In genomic region chr9:114505187-114506081, GRCh38 we compare ENCODE assay signal across 1 cellular context.
A peak's percentile ranks its signal among the peaks of the same experiment; 100 is the strongest.
TF ChIP-seq lines count a peak whose summit lies in the region.

Gene WHRN (minus strand): TSS chr9:114505473. CDS start chr9:114504801, 672 bp downstream.

TF ChIP-seq in K562, 482 proteins besides CTCF, POLR2A, EP300 and RAD21 (continued from another document and continues in another):
- no peak for TF ChIP-seq POLR3A (IDR thresholded peaks at IDR 0.05; ENCODE audit: borderline replicate concordance, extremely low read depth, insufficient read depth, insufficient read length)
- TF ChIP-seq ATF1 (CRISPR knock-in tag; IDR thresholded peaks at IDR 0.05), result peak; percentile 47; the same call in 1 of the 2 replicates
- TF ChIP-seq ATF1 (tag; IDR thresholded peaks at IDR 0.05), result no peak
- TF ChIP-seq TBP (optimal IDR thresholded peaks at IDR 0.05; ENCODE audit: low read depth, low read length), result peak; percentile 35
- no peak for TF ChIP-seq CBX3 (IDR thresholded peaks at IDR 0.05; ENCODE audit: borderline replicate concordance in 1 of 2, low read length in 2 of 2)
- TF ChIP-seq RFX1 (IDR thresholded peaks at IDR 0.05), result peak; percentile 95
- TF ChIP-seq ETV5 (CRISPR knock-in tag; IDR thresholded peaks at IDR 0.05; ENCODE audit: low read depth), result no peak
- peak; percentile 28; the same call in 1 of the 2 replicates for TF ChIP-seq TFAP4 (CRISPR knock-in tag; IDR thresholded peaks at IDR 0.05; ENCODE audit: borderline replicate concordance)
- no peak for TF ChIP-seq MYC (IDR thresholded peaks at IDR 0.05; ENCODE audit: low read depth, low read length)
- no peak for TF ChIP-seq MYC (CRISPR knock-in tag; IDR thresholded peaks at IDR 0.05; ENCODE audit: borderline replicate concordance, low read depth)
- TF ChIP-seq RBM14 (IDR thresholded peaks at IDR 0.05; ENCODE audit: borderline replicate concordance, insufficient read depth, low read depth, low read length), result no peak
- TF ChIP-seq HEY1 (CRISPR knock-in tag; IDR thresholded peaks at IDR 0.05; ENCODE audit: borderline replicate concordance), result no peak
- TF ChIP-seq GABPA (tag; conservative IDR thresholded peaks at IDR 0.05; ENCODE audit: low read depth), result peak; percentile 92
- TF ChIP-seq NKRF (IDR thresholded peaks at IDR 0.05; ENCODE audit: borderline replicate concordance), result peak; percentile 41; the same call in 1 of the 2 replicates
- TF ChIP-seq ZNF318 (IDR thresholded peaks at IDR 0.05; ENCODE audit: borderline replicate concordance in 1 of 2, low read depth in 1 of 2), result no peak
- TF ChIP-seq CLOCK (CRISPR knock-in tag; IDR thresholded peaks at IDR 0.05; ENCODE audit: borderline replicate concordance), result no peak
- no peak; the same call in 1 of the 2 replicates for TF ChIP-seq JUND (IDR thresholded peaks at IDR 0.05; ENCODE audit: borderline replicate concordance, low read depth, low read length)
- no peak for TF ChIP-seq JUND (tag; IDR thresholded peaks at IDR 0.05; ENCODE audit: borderline replicate concordance, low read depth, low read length)
- TF ChIP-seq KDM5B (IDR thresholded peaks at IDR 0.05; ENCODE audit: insufficient replicate concordance, low read depth, low read length), result peak; percentile 44
- TF ChIP-seq REST (CRISPR knock-in tag; IDR thresholded peaks at IDR 0.05; ENCODE audit: low read depth), result no peak
- no peak for TF ChIP-seq SMC3 (conservative IDR thresholded peaks at IDR 0.05; ENCODE audit: insufficient read depth, low read depth, low read length)
- TF ChIP-seq SMAD2 (IDR thresholded peaks at IDR 0.05; ENCODE audit: low read depth, low read length), result no peak
- peak; percentile 13; the same call in 1 of the 2 replicates for TF ChIP-seq SMARCA4 (IDR thresholded peaks at IDR 0.05)
- no peak for TF ChIP-seq MCM2 (IDR thresholded peaks at IDR 0.05; ENCODE audit: low read depth)
- TF ChIP-seq ZBTB7A (IDR thresholded peaks at IDR 0.05; ENCODE audit: borderline replicate concordance, control insufficient read depth, low read depth, low read length), result peak; percentile 92; the same call in 1 of the 2 replicates
- TF ChIP-seq ZNF354B (CRISPR knock-in tag; IDR thresholded peaks at IDR 0.05), result no peak
- 0 out of 2 replicates have a peak, but pooled peaks have one; percentile 33 for TF ChIP-seq MAX (CRISPR knock-in tag; IDR thresholded peaks at IDR 0.05)
- no peak for TF ChIP-seq SREBF2 (CRISPR knock-in tag; IDR thresholded peaks at IDR 0.05)
- peak; percentile 47; the same call in 1 of the 2 replicates for TF ChIP-seq SUPT5H (IDR thresholded peaks at IDR 0.05)
- peak; percentile 38 for TF ChIP-seq RBFOX2 (IDR thresholded peaks at IDR 0.05; ENCODE audit: low read depth, low read length)
- peak; percentile 95 for TF ChIP-seq ZKSCAN1 (IDR thresholded peaks at IDR 0.05; ENCODE audit: low read depth, low read length)
- TF ChIP-seq MCM5 (IDR thresholded peaks at IDR 0.05; ENCODE audit: low read depth), result no peak
- TF ChIP-seq SMARCA5 (IDR thresholded peaks at IDR 0.05), result no peak
- TF ChIP-seq HMGN3 (IDR thresholded peaks at IDR 0.05; ENCODE audit: borderline replicate concordance, extremely low read depth, insufficient read length, low read depth, low read length), result no peak
- no peak for TF ChIP-seq ARHGAP35 (IDR thresholded peaks at IDR 0.05; ENCODE audit: partially characterized antibody)
- no peak for TF ChIP-seq ZBTB5 (IDR thresholded peaks at IDR 0.05)
- no peak for TF ChIP-seq ATF3 (IDR thresholded peaks at IDR 0.05)
- TF ChIP-seq ATF3 (CRISPR knock-in tag; conservative IDR thresholded peaks at IDR 0.05), result no peak
- no peak for TF ChIP-seq SPI1 (IDR thresholded peaks at IDR 0.05; ENCODE audit: borderline replicate concordance, low read depth, low read length)
- peak; percentile 90 for TF ChIP-seq CREB1 (IDR thresholded peaks at IDR 0.05)
- peak; percentile 86 for TF ChIP-seq CREB1 (CRISPR knock-in tag; IDR thresholded peaks at IDR 0.05)
- TF ChIP-seq MXI1 (IDR thresholded peaks at IDR 0.05; ENCODE audit: low read depth, low read length), result peak; percentile 75
- TF ChIP-seq RBM25 (IDR thresholded peaks at IDR 0.05; ENCODE audit: low read depth, low read length, severe bottlenecking), result no peak
